In the genomic region with DNA sequence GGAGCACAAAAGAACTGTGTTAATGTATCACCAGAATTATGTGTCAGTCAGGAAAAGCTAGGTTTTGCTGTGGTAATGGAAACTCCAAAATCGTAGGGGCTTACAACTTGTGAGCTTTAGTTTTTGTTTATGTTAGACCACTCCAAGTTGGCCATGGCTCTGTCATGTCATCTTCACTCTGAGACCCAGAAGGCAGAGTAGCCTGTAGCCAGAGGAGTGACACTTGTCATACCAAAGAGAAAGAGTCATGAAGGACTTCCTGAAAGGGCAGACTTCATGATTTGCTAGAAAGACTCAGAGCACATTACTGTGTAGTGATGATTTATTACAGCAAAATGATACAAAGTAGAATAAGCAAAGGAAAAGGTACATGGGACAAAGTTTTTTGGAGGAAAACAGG, we compare ENCODE assay signal across 16 cellular contexts.
DNase-seq lines count a peak whose midpoint lies in the region; ATAC-seq, FAIRE-seq and TF ChIP-seq lines count a peak whose summit lies in the region.
"Had no signal": no experiment of that assay in that cellular context is flagged by ENCODE, and none has a peak within 500 bp of the region (broad histone marks: within the 10 kb centered on the region; RNA-seq: fewer than 3 reads in every experiment).

No MANE protein-coding gene starts in this region.

- H4K8ac ChIP-seq in mesendoderm (ENCODE audit: low read depth, low read length) = no peak overlapping the region

- H3K4me2 ChIP-seq in mesendoderm (ENCODE audit: low read length) = no peak overlapping the region

- no peak overlapping the region for H3K4ac ChIP-seq in mesendoderm (ENCODE audit: low read depth, low read length)

- H3K9me3 Mint-ChIP-seq in activated CD4-positive, alpha-beta T cell treated with anti-CD3 and anti-CD28 coated beads, Interleukin-2, amount 10 ng/mL, durations not matched to agents 7 days and 5 days = peaks cover 3% of the 10 kb centered on the region
- H3K9me3 Mint-ChIP-seq in HFFc6 = no peaks in the 10 kb centered on the region
- H3K9me3 Mint-ChIP-seq in activated T-helper 1 cell treated with anti-CD3 and anti-CD28 coated beads, Interleukin-12 subunit alpha, Interleukin-12 subunit beta, Interleukin-2, Interleukin-4 antibody, amounts not matched to agents 30 ng/mL and 10 ng/mL and 1 ng/mL, durations not matched to agents 14 hours and 24 hours and 36 hours = peaks cover 4% of the 10 kb centered on the region
- H3K9me3 Mint-ChIP-seq in natural killer cell treated with Interleukin-12 subunit alpha and Interleukin-12 subunit beta and Interleukin-15 and Interleukin-18, amount 100 ng/mL, for 72 hours = peaks cover 5% of the 10 kb centered on the region

- H3K36me3 ChIP-seq in mesendoderm (ENCODE audit: control insufficient read depth, insufficient read depth, low read length) (no peaks in the 10 kb centered on the region), kidney (ENCODE audit: control insufficient read depth in 1 of 2, insufficient read depth in 2 of 2, low read length in 2 of 2) (no peaks in the 10 kb centered on the region)
- H3K36me3 ChIP-seq: ascending aorta, uterus had no signal

- CTCF ChIA-PET in activated CD4-positive, alpha-beta T cell treated with anti-CD3 and anti-CD28 coated beads, Interleukin-2, amount 10 ng/mL, durations not matched to agents 7 days and 5 days (lab: Charles Lee) = no interaction called here

- no peak overlapping the region for H2BK15ac ChIP-seq in mesendoderm (replicated peaks; ENCODE audit: low read depth)

- H3K9ac ChIP-seq in mesendoderm (ENCODE audit: low read length) (no peak overlapping the region), kidney (ENCODE audit: low read length in 2 of 2) (no peak overlapping the region)

- POLR2A ChIA-PET in activated CD4-positive, alpha-beta T cell treated with anti-CD3 and anti-CD28 coated beads, Interleukin-2, amount 10 ng/mL, durations not matched to agents 7 days and 5 days (lab: Charles Lee) = no interaction called here

- no peak overlapping the region for H3K18ac ChIP-seq in mesendoderm (ENCODE audit: low read length)

- H3K4me3 Mint-ChIP-seq in activated CD4-positive, alpha-beta T cell treated with anti-CD3 and anti-CD28 coated beads, Interleukin-2, amount 10 ng/mL, durations not matched to agents 7 days and 5 days = peak overlapping the region; percentile 16
- peak overlapping the region; percentile 55 for H3K4me3 Mint-ChIP-seq in HFFc6
- peak overlapping the region; percentile 7 for H3K4me3 Mint-ChIP-seq in activated T-helper 1 cell treated with anti-CD3 and anti-CD28 coated beads, Interleukin-12 subunit alpha, Interleukin-12 subunit beta, Interleukin-2, Interleukin-4 antibody, amounts not matched to agents 30 ng/mL and 10 ng/mL and 1 ng/mL, durations not matched to agents 14 hours and 24 hours and 36 hours
- H3K4me3 Mint-ChIP-seq in natural killer cell treated with Interleukin-12 subunit alpha and Interleukin-12 subunit beta and Interleukin-15 and Interleukin-18, amount 100 ng/mL, for 72 hours = peak overlapping the region; percentile 74

- ATAC-seq in natural killer cell treated with Interleukin-12 subunit alpha and Interleukin-12 subunit beta and Interleukin-15 and Interleukin-18, amount 100 ng/mL, for 72 hours = peak; percentile 43 to 68
- no peak for ATAC-seq in GM19397 (IDR thresholded peaks at IDR 0.05; ENCODE audit: unreplicated experiment)

- H3K27ac ChIP-seq in mesendoderm (ENCODE audit: low read depth, low read length) = no peak overlapping the region
- no peak overlapping the region for H3K27ac ChIP-seq in kidney (ENCODE audit: low read depth in 2 of 2, low read length in 2 of 2)
- H3K27ac ChIP-seq: ascending aorta, uterus had no signal

- no peaks in the 10 kb centered on the region for H3K27me3 Mint-ChIP-seq in activated CD4-positive, alpha-beta T cell treated with anti-CD3 and anti-CD28 coated beads, Interleukin-2, amount 10 ng/mL, durations not matched to agents 7 days and 5 days
- peaks cover 2% of the 10 kb centered on the region; the same call in 1 of the 2 replicates for H3K27me3 Mint-ChIP-seq in HFFc6 (ENCODE audit: insufficient read depth)
- no peaks in the 10 kb centered on the region for H3K27me3 Mint-ChIP-seq in activated T-helper 1 cell treated with anti-CD3 and anti-CD28 coated beads, Interleukin-12 subunit alpha, Interleukin-12 subunit beta, Interleukin-2, Interleukin-4 antibody, amounts not matched to agents 30 ng/mL and 10 ng/mL and 1 ng/mL, durations not matched to agents 14 hours and 24 hours and 36 hours (ENCODE audit: insufficient read depth)
- no peaks in the 10 kb centered on the region for H3K27me3 Mint-ChIP-seq in natural killer cell treated with Interleukin-12 subunit alpha and Interleukin-12 subunit beta and Interleukin-15 and Interleukin-18, amount 100 ng/mL, for 72 hours

- intact Hi-C loops in activated T-helper 1 cell treated with anti-CD3 and anti-CD28 coated beads, Interleukin-12 subunit alpha, Interleukin-12 subunit beta, Interleukin-2, Interleukin-4 antibody, amounts not matched to agents 30 ng/mL and 10 ng/mL and 1 ng/mL, durations not matched to agents 14 hours and 24 hours and 36 hours (cut with micrococcal nuclease) = loop anchor here (1.0 kb wide), 1 partner anchor 9 kb away; no protein-coding TSS in a partner anchor
- intact Hi-C loops in kidney (cut with DNase I) = no loop called here

- peaks cover 47% of the 10 kb centered on the region for H3K4me1 Mint-ChIP-seq in activated CD4-positive, alpha-beta T cell treated with anti-CD3 and anti-CD28 coated beads, Interleukin-2, amount 10 ng/mL, durations not matched to agents 7 days and 5 days
- H3K4me1 Mint-ChIP-seq in HFFc6 (ENCODE audit: low read depth) = peaks cover 38% of the 10 kb centered on the region
- peaks cover 36% of the 10 kb centered on the region for H3K4me1 Mint-ChIP-seq in activated T-helper 1 cell treated with anti-CD3 and anti-CD28 coated beads, Interleukin-12 subunit alpha, Interleukin-12 subunit beta, Interleukin-2, Interleukin-4 antibody, amounts not matched to agents 30 ng/mL and 10 ng/mL and 1 ng/mL, durations not matched to agents 14 hours and 24 hours and 36 hours (ENCODE audit: low read depth)
- H3K4me1 Mint-ChIP-seq in natural killer cell treated with Interleukin-12 subunit alpha and Interleukin-12 subunit beta and Interleukin-15 and Interleukin-18, amount 100 ng/mL, for 72 hours (ENCODE audit: low read depth in 2 of 2) = peaks cover 64 to 68% of the 10 kb centered on the region in 2 donors

- H2AK5ac ChIP-seq in mesendoderm (ENCODE audit: low read length) = no peak overlapping the region

- H3K4me1 ChIP-seq in mesendoderm (ENCODE audit: control insufficient read depth, low read depth, low read length) (no peaks in the 10 kb centered on the region), kidney (ENCODE audit: control insufficient read depth in 1 of 2, insufficient read depth in 1 of 2, low read depth in 1 of 2, low read length in 2 of 2) (peaks cover 0 to 7% of the 10 kb centered on the region in 2 donors)
- H3K4me1 ChIP-seq: ascending aorta, uterus had no signal

- H3K23ac ChIP-seq in mesendoderm (ENCODE audit: low read length) = no peak overlapping the region

- H2BK5ac ChIP-seq in mesendoderm (ENCODE audit: low read length) = no peak overlapping the region

- no peaks in the 10 kb centered on the region for H3K27me3 ChIP-seq in mesendoderm (ENCODE audit: insufficient read depth, low read length, poor library complexity)
- H3K27me3 ChIP-seq: ascending aorta, uterus had no signal

- H3K79me2 ChIP-seq in mesendoderm (ENCODE audit: control insufficient read depth, insufficient read depth, low read length) = no peaks in the 10 kb centered on the region

- no peak overlapping the region for H3K4me3 ChIP-seq in mesendoderm (ENCODE audit: low read length)
- H3K4me3 ChIP-seq in kidney (ENCODE audit: low read length in 2 of 2) = no peak overlapping the region
- H3K4me3 ChIP-seq: ascending aorta, uterus had no signal

- H3K56ac ChIP-seq in mesendoderm (ENCODE audit: low read length) = no peak overlapping the region

- no peak overlapping the region for H2BK120ac ChIP-seq in mesendoderm (ENCODE audit: low read depth, low read length)

- peak overlapping the region; percentile 57 for H3K27ac Mint-ChIP-seq in activated CD4-positive, alpha-beta T cell treated with anti-CD3 and anti-CD28 coated beads, Interleukin-2, amount 10 ng/mL, durations not matched to agents 7 days and 5 days
- peak overlapping the region; percentile 53 for H3K27ac Mint-ChIP-seq in HFFc6
- no peak overlapping the region for H3K27ac Mint-ChIP-seq in activated T-helper 1 cell treated with anti-CD3 and anti-CD28 coated beads, Interleukin-12 subunit alpha, Interleukin-12 subunit beta, Interleukin-2, Interleukin-4 antibody, amounts not matched to agents 30 ng/mL and 10 ng/mL and 1 ng/mL, durations not matched to agents 14 hours and 24 hours and 36 hours
- H3K27ac Mint-ChIP-seq in natural killer cell treated with Interleukin-12 subunit alpha and Interleukin-12 subunit beta and Interleukin-15 and Interleukin-18, amount 100 ng/mL, for 72 hours = peak overlapping the region; percentile 73 to 93

- H3K9me3 ChIP-seq in kidney (ENCODE audit: control insufficient read depth in 1 of 2, low read length in 2 of 2) = no peaks in the 10 kb centered on the region
- H3K9me3 ChIP-seq: ascending aorta, uterus had no signal

- peaks cover 9% of the 10 kb centered on the region for H3K36me3 Mint-ChIP-seq in activated CD4-positive, alpha-beta T cell treated with anti-CD3 and anti-CD28 coated beads, Interleukin-2, amount 10 ng/mL, durations not matched to agents 7 days and 5 days (ENCODE audit: low read depth)
- no peaks in the 10 kb centered on the region for H3K36me3 Mint-ChIP-seq in HFFc6 (ENCODE audit: low read depth)
- H3K36me3 Mint-ChIP-seq in activated T-helper 1 cell treated with anti-CD3 and anti-CD28 coated beads, Interleukin-12 subunit alpha, Interleukin-12 subunit beta, Interleukin-2, Interleukin-4 antibody, amounts not matched to agents 30 ng/mL and 10 ng/mL and 1 ng/mL, durations not matched to agents 14 hours and 24 hours and 36 hours (ENCODE audit: low read depth) = no peaks in the 10 kb centered on the region
- H3K36me3 Mint-ChIP-seq in natural killer cell treated with Interleukin-12 subunit alpha and Interleukin-12 subunit beta and Interleukin-15 and Interleukin-18, amount 100 ng/mL, for 72 hours = peaks cover 9% of the 10 kb centered on the region

- no peak for FAIRE-seq in kidney (lab: Jason Lieb, UNC)

- WGBS in mesendoderm (ENCODE audit: extremely low coverage, insufficient coverage, low lambda C conversion rate) = no CpG with 5 or more reads among the region's 1 CpG

- no peak overlapping the region for H4K5ac ChIP-seq in mesendoderm (ENCODE audit: low read length)

- TF ChIP-seq CTCF in HFFc6 (IDR thresholded peaks at IDR 0.05) = no peak
- no peak for TF ChIP-seq CTCF in kidney (IDR thresholded peaks at IDR 0.05; ENCODE audit: borderline replicate concordance, extremely low read depth, insufficient read depth)

- DNase-seq in activated CD4-positive, alpha-beta T cell treated with anti-CD3 and anti-CD28 coated beads, Interleukin-2, amount 10 ng/mL, durations not matched to agents 7 days and 5 days = no peak
- no peak for DNase-seq in activated CD4-positive, alpha-beta T cell treated with anti-CD3 and anti-CD28 coated beads, Interleukin-2, amount 50 U/mL, for 48 hours
- peak; percentile 16 for DNase-seq in HFFc6
- no peak for DNase-seq in activated T-helper 1 cell treated with anti-CD3 and anti-CD28 coated beads, Interleukin-12 subunit alpha, Interleukin-12 subunit beta, Interleukin-2, Interleukin-4 antibody, amounts not matched to agents 30 ng/mL and 10 ng/mL and 1 ng/mL, durations not matched to agents 14 hours and 24 hours and 36 hours (ENCODE audit: low spot score)
- DNase-seq in natural killer cell treated with Interleukin-12 subunit alpha and Interleukin-12 subunit beta and Interleukin-15 and Interleukin-18, amount 100 ng/mL, for 72 hours (ENCODE audit: low spot score) = no peak
- DNase-seq in mesendoderm = no peak
- no peak for DNase-seq in kidney
- DNase-seq: activated CD4-positive, CD25-positive, alpha-beta regulatory T cell; hypothalamus; NCI-H1930; NCI-H446; SHP77; stimulated activated CD4-positive, alpha-beta T cell treated with anti-CD3 and anti-CD28 coated beads, Interleukin-1b, Interleukin-23, amount 100 ng/mL, for 48 hours; uterus had no signal

- no peaks in the 10 kb centered on the region for H3K79me1 ChIP-seq in mesendoderm (ENCODE audit: low read length)

Comparison
In these comparisons a context has a peak if more than half of its experiments do, and no peak if none do; other contexts are left out.
1. H3K4me3 Mint-ChIP-seq: peak in every context shown above with its lines; median percentile 74 in natural killer cell treated with Interleukin-12 subunit alpha and Interleukin-12 subunit beta and Interleukin-15 and Interleukin-18, amount 100 ng/mL, for 72 hours; 55 in HFFc6; 16 in activated CD4-positive, alpha-beta T cell treated with anti-CD3 and anti-CD28 coated beads, Interleukin-2, amount 10 ng/mL, durations not matched to agents 7 days and 5 days; 7 in activated T-helper 1 cell treated with anti-CD3 and anti-CD28 coated beads, Interleukin-12 subunit alpha, Interleukin-12 subunit beta, Interleukin-2, Interleukin-4 antibody, amounts not matched to agents 30 ng/mL and 10 ng/mL and 1 ng/mL, durations not matched to agents 14 hours and 24 hours and 36 hours.